10 cellular contexts compared by ENCODE assay signal in the genomic region with DNA sequence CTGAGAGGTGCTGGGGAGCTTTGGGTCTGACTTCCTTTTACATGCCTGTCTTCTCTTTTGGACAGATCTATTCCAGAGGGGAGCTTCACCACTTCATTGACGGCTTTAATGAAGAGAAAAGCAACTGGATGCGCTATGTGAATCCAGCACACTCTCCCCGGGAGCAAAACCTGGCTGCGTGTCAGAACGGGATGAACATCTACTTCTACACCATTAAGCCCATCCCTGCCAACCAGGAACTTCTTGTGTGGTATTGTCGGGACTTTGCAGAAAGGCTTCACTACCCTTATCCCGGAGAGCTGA. TPM values are rescaled to one million over a fixed set of nuclear protein-coding genes. Genes with fewer than 3 reads are reported as not detected.
DNase-seq lines count a peak whose midpoint lies in the region; FAIRE-seq and TF ChIP-seq lines count a peak whose summit lies in the region.
"Had no signal": no experiment of that assay in that cellular context is flagged by ENCODE, and none has a peak within 500 bp of the region (broad histone marks: within the 10 kb centered on the region; RNA-seq: fewer than 3 reads in every experiment).

No MANE protein-coding gene starts in this region.

- no peaks in the 10 kb centered on the region for H4K20me1 ChIP-seq in BLaER1

- DNase-seq in bronchial epithelial cell (ENCODE audit: low read depth) (no peak), D721Med (ENCODE audit: insufficient read length, low spot score) (no peak), foreskin melanocyte (no peak), NCI-H146 (lab: John Stamatoyannopoulos, UW) (no peak), KBM-7 (no peak)
- DNase-seq: islet precursor cell, NCI-H748 treated with DMSO at 0.1 percent for 48 hours had no signal

- in situ Hi-C loops in KBM-7 (cut with MboI; ENCODE audit: low pct_unique_long_range_greater_than_20kb, low sequenced_read_pairs), result no loop called here

- H3K9ac ChIP-seq in BLaER1 (no peak overlapping the region), HUES48 (ENCODE audit: low read depth, low read length) (no peak overlapping the region)

- H3K36me3 ChIP-seq in BLaER1, result no peaks in the 10 kb centered on the region
- H3K36me3 ChIP-seq in HUES48 (ENCODE audit: control insufficient read depth, insufficient read depth, low read length), result no peaks in the 10 kb centered on the region
- peaks cover 4% of the 10 kb centered on the region for H3K36me3 ChIP-seq in bronchial epithelial cell (ENCODE audit: control insufficient read depth, insufficient read depth, low read length)
- H3K36me3 ChIP-seq in muscle layer of duodenum (ENCODE audit: control insufficient read depth in 1 of 2, insufficient read depth in 2 of 2, low read length in 2 of 2), result no peaks in the 10 kb centered on the region

- H3K27me3 ChIP-seq in BLaER1 (no peaks in the 10 kb centered on the region), HUES48 (ENCODE audit: control insufficient read depth, insufficient read depth, low read length) (peaks cover 38% of the 10 kb centered on the region), bronchial epithelial cell (ENCODE audit: control insufficient read depth, insufficient read depth, low read length) (no peaks in the 10 kb centered on the region), muscle layer of duodenum (ENCODE audit: low read depth, low read length) (no peaks in the 10 kb centered on the region)

- H3K9me3 ChIP-seq in BLaER1 (no peaks in the 10 kb centered on the region), HUES48 (ENCODE audit: control insufficient read depth, insufficient read depth, low read length) (no peaks in the 10 kb centered on the region), muscle layer of duodenum (ENCODE audit: control insufficient read depth in 1 of 2, low read length in 2 of 2) (no peaks in the 10 kb centered on the region)

- TF ChIP-seq CTCF in bronchial epithelial cell (IDR thresholded peaks at IDR 0.05; ENCODE audit: insufficient read depth, low read length, severe bottlenecking), result no peak
- no peak for TF ChIP-seq CTCF in D721Med (IDR thresholded peaks at IDR 0.05; ENCODE audit: insufficient read depth, missing control alignments)

- FAIRE-seq in bronchial epithelial cell (lab: Jason Lieb, UNC) (no peak), D721Med (lab: Jason Lieb, UNC) (no peak)

- H3K27ac ChIP-seq in BLaER1 (no peak overlapping the region), HUES48 (ENCODE audit: low read depth, low read length) (peak overlapping the region; percentile 26), muscle layer of duodenum (ENCODE audit: low read length) (peak overlapping the region; percentile 87)

- H3K4me3 ChIP-seq in BLaER1 (no peak overlapping the region), HUES48 (ENCODE audit: low read depth, low read length) (peak overlapping the region; percentile 57), bronchial epithelial cell (ENCODE audit: low read depth, low read length) (peak overlapping the region; percentile 43), muscle layer of duodenum (ENCODE audit: low read depth in 1 of 2, low read length in 2 of 2) (peak overlapping the region in 1 of 2 donors; percentile 79)

- peaks cover 48% of the 10 kb centered on the region for H3K4me1 ChIP-seq in BLaER1
- H3K4me1 ChIP-seq in HUES48 (ENCODE audit: control insufficient read depth, insufficient read depth, low read length), result peaks cover 25% of the 10 kb centered on the region
- peaks cover 0 to 7% of the 10 kb centered on the region in 2 donors for H3K4me1 ChIP-seq in muscle layer of duodenum (ENCODE audit: control insufficient read depth in 1 of 2, insufficient read depth in 2 of 2, low read length in 2 of 2)

- peak overlapping the region; percentile 83; the same call in 1 of the 2 replicates for H3K4me2 ChIP-seq in BLaER1

RNA-seq across cellular contexts. Expression of a gene that starts 13.1 kb away (rescaled TPM):
- total RNA-seq in bronchial epithelial cell, result 5.3 and 9.6 TPM in 2 replicates
